26 cellular contexts compared by ENCODE assay signal in the genomic region with DNA sequence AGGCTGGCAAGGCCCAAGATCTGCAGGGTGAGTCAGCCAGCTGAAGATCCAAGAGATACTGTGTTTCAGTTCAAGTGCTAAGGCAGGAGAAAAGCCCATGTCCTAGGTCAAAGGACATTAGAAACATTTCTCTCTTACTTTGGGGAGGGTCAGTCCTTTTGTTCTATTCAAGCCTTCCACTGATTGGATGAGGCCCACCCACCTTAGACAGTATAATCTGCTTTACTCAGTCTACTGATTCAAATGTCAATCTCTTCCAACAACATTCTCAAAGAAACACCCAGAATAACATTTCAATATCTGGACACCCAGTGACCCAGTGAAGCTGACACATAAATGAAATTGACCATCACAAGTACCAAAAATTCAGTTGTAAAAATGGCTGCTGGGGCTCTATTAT.
"Had no signal": no experiment of that assay in that cellular context is flagged by ENCODE, and none has a peak within 500 bp of the region (broad histone marks: within the 10 kb centered on the region; RNA-seq: fewer than 3 reads in every experiment).

No MANE protein-coding gene starts in this region.

- H3K36me3 ChIP-seq: stomach, suprapubic skin, thoracic aorta, thyroid gland, tibial artery, tibial nerve, transverse colon, upper lobe of left lung, upper lobe of right lung, uterus, vagina had no signal

- FAIRE-seq: urothelium cell line had no signal

- H3K4me1 ChIP-seq: stomach, suprapubic skin, testis, thyroid gland, tibial artery, tibial nerve, transverse colon, upper lobe of left lung, upper lobe of right lung, uterus, vagina had no signal

- H3K27ac ChIP-seq: stomach, suprapubic skin, testis, thoracic aorta, thyroid gland, tibial artery, tibial nerve, transverse colon, upper lobe of left lung, upper lobe of right lung, uterus, vagina had no signal

- DNase-seq: stimulated activated CD4-positive, alpha-beta T cell treated with anti-CD3 and anti-CD28 coated beads, Interleukin-2, amount 100 ng/mL, for 48 hours; stimulated activated CD4-positive, alpha-beta T cell treated with anti-CD3 and anti-CD28 coated beads, Interleukin-4, amount 100 ng/mL, for 1 hour; stimulated activated CD4-positive, alpha-beta T cell treated with anti-CD3 and anti-CD28 coated beads, Interleukin-4, amount 100 ng/mL, for 24 hours; stimulated activated CD4-positive, alpha-beta T cell treated with anti-CD3 and anti-CD28 coated beads, Interleukin-4, amount 100 ng/mL, for 4 hours; stimulated activated CD8-positive, alpha-beta memory T cell treated with anti-CD3 and anti-CD28 coated beads, Interleukin-4, amount 100 ng/mL, for 48 hours; stimulated activated naive B cell treated with anti-CD40 and anti-IgM and Interleukin-4, amounts not matched to agents 10 μg/mL and 1 μg/mL and 100 μg/mL, for 72 hours; stimulated activated naive CD4-positive, alpha-beta T cell; stimulated activated naive CD4-positive, alpha-beta T cell treated with Interleukin-2 at 50 U/mL for 16 hours; stimulated activated naive CD8-positive, alpha-beta T cell treated with anti-CD3 and anti-CD28 coated beads, Interleukin-15, amount 100 ng/mL, for 72 hours; stimulated activated naive CD8-positive, alpha-beta T cell treated with anti-CD3 and anti-CD28 coated beads, Interleukin-15, Interleukin-2, amounts not matched to agents 100 U/mL and 50 U/mL, for 24 hours; stomach; substantia nigra; testis; thyroid gland; tibial artery; transverse colon; trophoblast cell; upper lobe of left lung; upper lobe of right lung; uterus had no signal

- H3K27me3 ChIP-seq: stomach, suprapubic skin, testis, thyroid gland, tibial artery, tibial nerve, transverse colon, upper lobe of left lung, upper lobe of right lung, uterus, vagina had no signal

- H3K9me3 ChIP-seq: stomach, suprapubic skin, testis, thoracic aorta, thyroid gland, tibial artery, tibial nerve, transverse colon, upper lobe of left lung, upper lobe of right lung, uterus, vagina had no signal

- ATAC-seq: stimulated activated memory B cell treated with anti-CD40 and anti-IgM and Interleukin-4, amounts not matched to agents 10 μg/mL and 1 μg/mL and 100 μg/mL, for 72 hours; stimulated activated naive B cell treated with anti-CD40 and anti-IgM and Interleukin-4, amounts not matched to agents 10 μg/mL and 1 μg/mL and 100 μg/mL, for 72 hours; stimulated activated naive CD8-positive, alpha-beta T cell treated with anti-CD3 and anti-CD28 coated beads, Interleukin-15, amount 100 ng/mL, for 72 hours; stimulated activated naive CD8-positive, alpha-beta T cell treated with anti-CD3 and anti-CD28 coated beads, Interleukin-15, Interleukin-2, amounts not matched to agents 100 U/mL and 50 U/mL, for 24 hours; upper lobe of right lung had no signal

- H3K4me3 ChIP-seq: stomach, suprapubic skin, testis, thoracic aorta, thyroid gland, tibial artery, tibial nerve, transverse colon, upper lobe of left lung, upper lobe of right lung, uterus, vagina had no signal
